ENCODE assay signal across 19 cellular contexts in genomic region chr3:140588558-140588957, GRCh38.
A peak's percentile ranks its signal among the peaks of the same experiment; 100 is the strongest.
DNase-seq lines count a peak whose midpoint lies in the region; ATAC-seq, FAIRE-seq and TF ChIP-seq lines count a peak whose summit lies in the region.
"Had no signal": no experiment of that assay in that cellular context is flagged by ENCODE, and none has a peak within 500 bp of the region (broad histone marks: within the 10 kb centered on the region; RNA-seq: fewer than 3 reads in every experiment).

No MANE protein-coding gene starts in this region.

- no peak for ATAC-seq in HG03045 (IDR thresholded peaks at IDR 0.05; ENCODE audit: unreplicated experiment)
- ATAC-seq: GM12878 had no signal

- no peaks in the 10 kb centered on the region; a peak in 3 of 7 replicates for H3K36me3 Mint-ChIP-seq in H9 (ENCODE audit: insufficient read depth in 1 of 3, low read depth in 3 of 3)
- H3K36me3 Mint-ChIP-seq in astrocyte (ENCODE audit: low read depth, unreplicated experiment) = no peaks in the 10 kb centered on the region

- H3K4me1 ChIP-seq in H9 (ENCODE audit: insufficient read depth, low read length) (no peaks in the 10 kb centered on the region; the same call in 1 of the 2 replicates), astrocyte (ENCODE audit: insufficient read depth, low read length) (peaks cover 16% of the 10 kb centered on the region), iPS DF 6.9 (ENCODE audit: control insufficient read depth, insufficient read depth, low read length) (no peaks in the 10 kb centered on the region), neuronal stem cell (ENCODE audit: control insufficient read depth in 2 of 2, insufficient read depth in 1 of 2, low read depth in 1 of 2, low read length in 2 of 2) (peaks cover 0 to 2% of the 10 kb centered on the region in 2 donors)
- H3K4me1 ChIP-seq: BE2C had no signal

- H4K8ac ChIP-seq in H9 (replicated peaks; ENCODE audit: insufficient read length, low read depth, low read length) = no peak overlapping the region
- no peak overlapping the region for H4K8ac ChIP-seq in neuronal stem cell (ENCODE audit: low read depth, low read length)

- TF ChIP-seq CTCF in H9 (conservative IDR thresholded peaks at IDR 0.05) (no peak), astrocyte (IDR thresholded peaks at IDR 0.05; ENCODE audit: insufficient read depth, low read depth, low read length) (no peak), lower leg skin (IDR thresholded peaks at IDR 0.05) (no peak)

- no peaks in the 10 kb centered on the region for H3K27me3 ChIP-seq in H9 (ENCODE audit: insufficient read depth, low read length)
- H3K27me3 ChIP-seq in astrocyte (ENCODE audit: insufficient read depth, low read length) = no peaks in the 10 kb centered on the region
- H3K27me3 ChIP-seq in iPS DF 6.9 (ENCODE audit: control insufficient read depth, insufficient read depth, low read length) = no peaks in the 10 kb centered on the region
- no peaks in the 10 kb centered on the region for H3K27me3 ChIP-seq in neuronal stem cell (ENCODE audit: control insufficient read depth in 3 of 3, insufficient read depth in 3 of 3, low read depth in 1 of 3, low read length in 3 of 3)

- H3K4me3 Mint-ChIP-seq in H9 (no peak overlapping the region), astrocyte (ENCODE audit: unreplicated experiment) (no peak overlapping the region)

- H4K20me1 ChIP-seq in H9 (ENCODE audit: control insufficient read depth, insufficient read depth, insufficient read length) = no peaks in the 10 kb centered on the region
- no peaks in the 10 kb centered on the region for H4K20me1 ChIP-seq in astrocyte (ENCODE audit: insufficient read depth, low read length)

- no peak overlapping the region for H3K56ac ChIP-seq in H9 (ENCODE audit: insufficient read length, low read depth, low read length)

- no peak overlapping the region for H3K27ac ChIP-seq in H9 (ENCODE audit: insufficient read length, low read depth, low read length)
- H3K27ac ChIP-seq in astrocyte (ENCODE audit: low read depth, low read length) = no peak overlapping the region
- H3K27ac ChIP-seq in iPS DF 6.9 (ENCODE audit: low read length) = no peak overlapping the region
- no peak overlapping the region for H3K27ac ChIP-seq in neuronal stem cell (replicated peaks; ENCODE audit: low read length)

- H3K27me3 Mint-ChIP-seq in H9 (ENCODE audit: low read depth) (no peaks in the 10 kb centered on the region), astrocyte (ENCODE audit: low read depth, unreplicated experiment) (peaks cover 3% of the 10 kb centered on the region)

- DNase-seq in H9 (peak; percentile 33), astrocyte (ENCODE audit: low read depth) (peak; percentile 24), iPS DF 6.9 (ENCODE audit: low read depth, low spot score) (peak; percentile 16), neuronal stem cell (ENCODE audit: low spot score) (peak; percentile 17), RKO (ENCODE audit: low spot score) (no peak), lower leg skin (ENCODE audit: low spot score in 2 of 2) (no peak), DMS153 (lab: John Stamatoyannopoulos, UW) (no peak)
- DNase-seq: ACHN, BE2C, DMS 273 treated with DMSO at 0.1 percent for 48 hours, Karpas-422, MM.1S, NCI-H1105 treated with DMSO at 0.1 percent for 48 hours, NCI-H187, NCI-H2171 treated with DMSO at 0.1 percent for 48 hours, NCI-H82, SIG-M5 had no signal

- H2BK15ac ChIP-seq in H9 (ENCODE audit: low read depth, low read length) (no peak overlapping the region), neuronal stem cell (ENCODE audit: low read length) (no peak overlapping the region)

- peak overlapping the region; percentile 83 to 95 (median 83); a peak in 4 of 7 replicates for H3K27ac Mint-ChIP-seq in H9
- peak overlapping the region; percentile 91 for H3K27ac Mint-ChIP-seq in astrocyte (ENCODE audit: unreplicated experiment)

- no peaks in the 10 kb centered on the region for H3K23me2 ChIP-seq in H9 (ENCODE audit: insufficient read length, low read depth, low read length, poor library complexity, severe bottlenecking)

- WGBS in H9 (ENCODE audit: extremely low coverage, insufficient read length, low lambda C conversion rate) = no CpG with 5 or more reads among the region's 3 CpGs
- no CpG with 5 or more reads among the region's 3 CpGs for WGBS in iPS DF 6.9 (ENCODE audit: insufficient coverage, insufficient read length)
- WGBS in neuronal stem cell (ENCODE audit: extremely low coverage in 2 of 2, insufficient read length in 2 of 2, insufficient replicate concordance in 1 of 2), 2 donors = no CpG with 5 or more reads among the region's 3 CpGs
- 52 to 55% methylated on average over 3 of the region's 3 CpGs for WGBS in lower leg skin, 2 donors

- H3K9me3 ChIP-seq in H9 (ENCODE audit: control insufficient read depth, low read depth, low read length) (no peaks in the 10 kb centered on the region), astrocyte (ENCODE audit: insufficient read depth, low read depth, low read length) (no peaks in the 10 kb centered on the region), iPS DF 6.9 (ENCODE audit: control insufficient read depth, insufficient read depth, low read length) (no peaks in the 10 kb centered on the region), neuronal stem cell (replicated peaks in 1 of 2; ENCODE audit: control insufficient read depth in 2 of 2, insufficient read depth in 1 of 2, low read depth in 1 of 2, low read length in 2 of 2) (peaks cover 0 to 2% of the 10 kb centered on the region in 2 donors)
- H3K9me3 ChIP-seq: BE2C had no signal

- H3K79me2 ChIP-seq in H9 (ENCODE audit: insufficient read depth, low read length) (no peaks in the 10 kb centered on the region), astrocyte (ENCODE audit: insufficient read depth, low read length) (no peaks in the 10 kb centered on the region)

- H3K9me3 Mint-ChIP-seq in H9 = no peaks in the 10 kb centered on the region; a peak in 1 of 5 replicates
- H3K9me3 Mint-ChIP-seq in astrocyte (ENCODE audit: unreplicated experiment) = peaks cover 1% of the 10 kb centered on the region

- H3K9ac ChIP-seq in H9 (ENCODE audit: extremely low read depth, insufficient read length, low read length) = no peak overlapping the region
- H3K9ac ChIP-seq in astrocyte (ENCODE audit: low read length) = no peak overlapping the region
- H3K9ac ChIP-seq in neuronal stem cell (ENCODE audit: low read depth, low read length, poor library complexity) = no peak overlapping the region

- no peak overlapping the region for H2BK120ac ChIP-seq in H9 (ENCODE audit: low read depth, low read length, poor library complexity, severe bottlenecking)
- H2BK120ac ChIP-seq in neuronal stem cell (ENCODE audit: low read depth, low read length) = no peak overlapping the region

- H3K14ac ChIP-seq in H9 (ENCODE audit: insufficient read depth, low read length) (no peak overlapping the region), neuronal stem cell (ENCODE audit: low read length) (no peak overlapping the region)

- H3K36me3 ChIP-seq in astrocyte (ENCODE audit: insufficient read depth, low read length) = no peaks in the 10 kb centered on the region
- H3K36me3 ChIP-seq in iPS DF 6.9 (ENCODE audit: control insufficient read depth, insufficient read depth, low read length) = no peaks in the 10 kb centered on the region
- H3K36me3 ChIP-seq in neuronal stem cell (replicated peaks in 1 of 2; ENCODE audit: control insufficient read depth in 2 of 2, insufficient read depth in 2 of 2, low read length in 2 of 2) = no peaks in the 10 kb centered on the region
- H3K36me3 ChIP-seq: BE2C had no signal

- no peak overlapping the region for H2BK20ac ChIP-seq in H9 (ENCODE audit: low read depth, low read length, poor library complexity, severe bottlenecking)

- intact Hi-C loops in lower leg skin (cut with DNase I; ENCODE audit: low total_unique reads) = no loop called here

- peaks cover 11 to 14% of the 10 kb centered on the region in 2 experiments for H3K4me1 Mint-ChIP-seq in H9
- H3K4me1 Mint-ChIP-seq in astrocyte (ENCODE audit: low read depth, unreplicated experiment) = peaks cover 40% of the 10 kb centered on the region

- no peak overlapping the region for H4K91ac ChIP-seq in H9 (ENCODE audit: insufficient read length, low read depth, low read length)
- H4K91ac ChIP-seq in neuronal stem cell (ENCODE audit: low read depth, low read length, poor library complexity) = no peak overlapping the region

- TF ChIP-seq POLR2A in lower leg skin (IDR thresholded peaks at IDR 0.05) = no peak

- H3K18ac ChIP-seq in H9 (ENCODE audit: insufficient read length, low read depth, low read length) = no peak overlapping the region
- H3K18ac ChIP-seq in neuronal stem cell (ENCODE audit: low read length) = no peak overlapping the region

- H3K4me2 ChIP-seq in H9 (ENCODE audit: insufficient read depth, insufficient read length, low read length) = peak overlapping the region; percentile 20
- H3K4me2 ChIP-seq in astrocyte (ENCODE audit: low read length) = no peak overlapping the region
- no peak overlapping the region for H3K4me2 ChIP-seq in neuronal stem cell (ENCODE audit: insufficient read depth, low read length, poor library complexity, severe bottlenecking)

- H2BK12ac ChIP-seq in H9 (ENCODE audit: insufficient read length, low read depth, low read length) (no peak overlapping the region), neuronal stem cell (ENCODE audit: low read length) (no peak overlapping the region)

- no peak overlapping the region for H4K5ac ChIP-seq in H9 (ENCODE audit: insufficient read length, low read depth, low read length)

- H2AFZ ChIP-seq in H9 (ENCODE audit: low read length) (peak overlapping the region; percentile 7), astrocyte (ENCODE audit: low read depth, low read length) (no peak overlapping the region), neuronal stem cell (ENCODE audit: low read length) (no peak overlapping the region)

- no peak overlapping the region for H2AK5ac ChIP-seq in H9 (ENCODE audit: insufficient read length, low read length)
- no peak overlapping the region for H2AK5ac ChIP-seq in neuronal stem cell (ENCODE audit: low read depth, low read length)

- no peak for FAIRE-seq in astrocyte (lab: Jason Lieb, UNC)
- FAIRE-seq: GM12878 had no signal

- H3K4ac ChIP-seq in H9 (ENCODE audit: low read depth, low read length) (no peak overlapping the region), neuronal stem cell (ENCODE audit: low read length) (no peak overlapping the region)

- H3K4me3 ChIP-seq in astrocyte (ENCODE audit: insufficient read depth, low read depth, low read length) = no peak overlapping the region
- H3K4me3 ChIP-seq in iPS DF 6.9 (ENCODE audit: low read length) = no peak overlapping the region
- no peak overlapping the region for H3K4me3 ChIP-seq in neuronal stem cell (ENCODE audit: low read length in 2 of 2)
- H3K4me3 ChIP-seq in lower leg skin (ENCODE audit: low read depth, poor library complexity, severe bottlenecking) = no peak overlapping the region
- H3K4me3 ChIP-seq: GM12878 had no signal

- H3K79me1 ChIP-seq in H9 (ENCODE audit: insufficient read depth, low read depth, low read length, poor library complexity, severe bottlenecking) = no peaks in the 10 kb centered on the region
- H3K79me1 ChIP-seq in neuronal stem cell (ENCODE audit: low read depth, low read length) = no peaks in the 10 kb centered on the region

- no peak overlapping the region for H3T11ph ChIP-seq in H9 (ENCODE audit: low read length)

- no peak overlapping the region for H3K23ac ChIP-seq in H9 (ENCODE audit: insufficient read length, low read depth, low read length)
- no peak overlapping the region for H3K23ac ChIP-seq in neuronal stem cell (ENCODE audit: low read depth, low read length, poor library complexity)

- no peak overlapping the region for H2BK5ac ChIP-seq in H9 (ENCODE audit: insufficient read length, low read length)
- H2BK5ac ChIP-seq in neuronal stem cell (ENCODE audit: low read length) = no peak overlapping the region

Comparison
In these comparisons a context has a peak if more than half of its experiments do, and no peak if none do; other contexts are left out.
1. DNase-seq: peak in H9 (single experiment), astrocyte (single experiment), iPS DF 6.9 (single experiment) and neuronal stem cell (single experiment); none in RKO (single experiment), lower leg skin (0 of 2) and DMS153 (single experiment).